ENCODE assay signal across 1 cellular context in genomic region chr6:37136821-37137200, GRCh38.
TF ChIP-seq lines count a peak whose summit lies in the region.

No MANE protein-coding gene starts in this region.

TF ChIP-seq in GM12878, 131 proteins besides CTCF, POLR2A, EP300 and RAD21:
- TF ChIP-seq SMARCA5 (IDR thresholded peaks at IDR 0.05) (no peak), TAF1 (IDR thresholded peaks at IDR 0.05; ENCODE audit: borderline replicate concordance, low read depth, low read length) (no peak), IKZF2 (IDR thresholded peaks at IDR 0.05) (no peak), TCF7 (IDR thresholded peaks at IDR 0.05; ENCODE audit: borderline replicate concordance) (no peak), PKNOX1 (IDR thresholded peaks at IDR 0.05) (no peak), BMI1 (IDR thresholded peaks at IDR 0.05; ENCODE audit: borderline replicate concordance) (no peak), SMAD1 (IDR thresholded peaks at IDR 0.05; ENCODE audit: low read depth, partially characterized antibody) (no peak), NFXL1 (IDR thresholded peaks at IDR 0.05; ENCODE audit: borderline replicate concordance) (no peak), ZNF207 (IDR thresholded peaks at IDR 0.05; ENCODE audit: borderline replicate concordance) (no peak), FOXK2 (IDR thresholded peaks at IDR 0.05) (no peak), EED (IDR thresholded peaks at IDR 0.05; ENCODE audit: low read depth) (no peak)
